Comparison of ENCODE assay signal across 33 cellular contexts in the genomic region with DNA sequence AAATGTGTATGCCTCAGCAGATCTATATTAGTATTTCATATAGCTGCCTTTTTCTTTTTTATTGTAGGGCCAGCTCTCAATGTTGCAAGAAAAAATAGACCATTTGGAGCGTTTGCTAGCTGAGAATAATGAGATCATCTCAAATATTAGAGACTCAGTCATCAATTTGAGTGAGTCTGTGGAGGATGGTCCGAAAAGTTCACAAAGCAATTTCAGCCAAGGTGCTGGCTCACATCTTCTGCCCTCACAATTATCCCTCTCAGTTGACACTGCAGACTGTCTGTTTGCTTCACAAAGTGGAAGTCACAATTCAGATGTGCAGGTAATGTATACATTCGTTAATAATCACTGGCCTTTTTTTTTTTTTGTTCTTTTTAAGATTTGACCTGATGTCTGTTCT. TPM values are rescaled to one million over a fixed set of nuclear protein-coding genes. Genes with fewer than 3 reads are reported as not detected.
DNase-seq lines count a peak whose midpoint lies in the region; ATAC-seq and TF ChIP-seq lines count a peak whose summit lies in the region.
"Had no signal": no experiment of that assay in that cellular context is flagged by ENCODE, and none has a peak within 500 bp of the region (broad histone marks: within the 10 kb centered on the region; RNA-seq: fewer than 3 reads in every experiment).

No MANE protein-coding gene starts in this region.

- H3K27ac Mint-ChIP-seq in activated naive CD8-positive, alpha-beta T cell treated with anti-CD3 and anti-CD28 coated beads, Interleukin-2, amount 10 ng/mL, durations not matched to agents 7 days and 5 days = no peak overlapping the region
- H3K27ac Mint-ChIP-seq in activated naive CD8-positive, alpha-beta T cell treated with anti-CD3 and anti-CD28 coated beads for 36 hours = no peak overlapping the region
- peak overlapping the region; percentile 30 for H3K27ac Mint-ChIP-seq in chondrocyte (ENCODE audit: unreplicated experiment)
- H3K27ac Mint-ChIP-seq in osteocyte (ENCODE audit: unreplicated experiment) = peak overlapping the region; percentile 8
- H3K27ac Mint-ChIP-seq: activated CD4-positive, alpha-beta T cell treated with anti-CD3 and anti-CD28 coated beads, Interleukin-2, amount 10 ng/mL, durations not matched to agents 24 days and 14 days; endodermal cell; WTC11 had no signal

- TF ChIP-seq CTCF in chondrocyte (IDR thresholded peaks at IDR 0.05) (no peak), osteocyte (IDR thresholded peaks at IDR 0.05) (no peak)

- ATAC-seq in activated naive CD8-positive, alpha-beta T cell treated with anti-CD3 and anti-CD28 coated beads, Interleukin-2, amount 10 ng/mL, durations not matched to agents 7 days and 5 days (ENCODE audit: low read depth) = no peak
- ATAC-seq in HG02938 (IDR thresholded peaks at IDR 0.05; ENCODE audit: unreplicated experiment) = no peak
- ATAC-seq in Right ventricle myocardium superior (ENCODE audit: poor library complexity) = no peak
- ATAC-seq: A549; foreskin keratinocyte; GM12878; heart right ventricle; naive thymus-derived CD8-positive, alpha-beta T cell; WTC11 had no signal

- H3K27me3 Mint-ChIP-seq in activated naive CD8-positive, alpha-beta T cell treated with anti-CD3 and anti-CD28 coated beads, Interleukin-2, amount 10 ng/mL, durations not matched to agents 7 days and 5 days = no peaks in the 10 kb centered on the region
- no peaks in the 10 kb centered on the region for H3K27me3 Mint-ChIP-seq in activated naive CD8-positive, alpha-beta T cell treated with anti-CD3 and anti-CD28 coated beads for 36 hours
- H3K27me3 Mint-ChIP-seq in chondrocyte (ENCODE audit: low read depth) (no peaks in the 10 kb centered on the region), osteocyte (ENCODE audit: unreplicated experiment) (no peaks in the 10 kb centered on the region)
- H3K27me3 Mint-ChIP-seq: activated CD4-positive, alpha-beta T cell treated with anti-CD3 and anti-CD28 coated beads, Interleukin-2, amount 10 ng/mL, durations not matched to agents 24 days and 14 days; naive thymus-derived CD8-positive, alpha-beta T cell had no signal

- intact Hi-C loops in Right ventricle myocardium superior (cut with DNase I) = no loop called here

- no peaks in the 10 kb centered on the region for H3K9me3 Mint-ChIP-seq in activated naive CD8-positive, alpha-beta T cell treated with anti-CD3 and anti-CD28 coated beads, Interleukin-2, amount 10 ng/mL, durations not matched to agents 7 days and 5 days
- H3K9me3 Mint-ChIP-seq in activated naive CD8-positive, alpha-beta T cell treated with anti-CD3 and anti-CD28 coated beads for 36 hours = no peaks in the 10 kb centered on the region
- H3K9me3 Mint-ChIP-seq in chondrocyte (ENCODE audit: low read depth) (no peaks in the 10 kb centered on the region), osteocyte (ENCODE audit: unreplicated experiment) (no peaks in the 10 kb centered on the region)
- H3K9me3 Mint-ChIP-seq: activated CD4-positive, alpha-beta T cell treated with anti-CD3 and anti-CD28 coated beads, Interleukin-2, amount 10 ng/mL, durations not matched to agents 24 days and 14 days; endodermal cell; naive thymus-derived CD8-positive, alpha-beta T cell; WTC11 had no signal

- peak overlapping the region; percentile 1 for H3K4me3 Mint-ChIP-seq in activated naive CD8-positive, alpha-beta T cell treated with anti-CD3 and anti-CD28 coated beads, Interleukin-2, amount 10 ng/mL, durations not matched to agents 7 days and 5 days
- no peak overlapping the region for H3K4me3 Mint-ChIP-seq in activated naive CD8-positive, alpha-beta T cell treated with anti-CD3 and anti-CD28 coated beads for 36 hours
- no peak overlapping the region for H3K4me3 Mint-ChIP-seq in chondrocyte (ENCODE audit: unreplicated experiment)
- no peak overlapping the region for H3K4me3 Mint-ChIP-seq in osteocyte (ENCODE audit: unreplicated experiment)
- H3K4me3 Mint-ChIP-seq: activated CD4-positive, alpha-beta T cell treated with anti-CD3 and anti-CD28 coated beads, Interleukin-2, amount 10 ng/mL, durations not matched to agents 24 days and 14 days; endodermal cell; WTC11 had no signal

- POLR2A ChIA-PET in activated naive CD8-positive, alpha-beta T cell treated with anti-CD3 and anti-CD28 coated beads, Interleukin-2, amount 10 ng/mL, durations not matched to agents 7 days and 5 days (lab: Charles Lee) = no interaction called here

- peaks cover 27% of the 10 kb centered on the region for H3K36me3 Mint-ChIP-seq in activated naive CD8-positive, alpha-beta T cell treated with anti-CD3 and anti-CD28 coated beads, Interleukin-2, amount 10 ng/mL, durations not matched to agents 7 days and 5 days
- H3K36me3 Mint-ChIP-seq in activated naive CD8-positive, alpha-beta T cell treated with anti-CD3 and anti-CD28 coated beads for 36 hours = peaks cover 27% of the 10 kb centered on the region
- H3K36me3 Mint-ChIP-seq in chondrocyte (ENCODE audit: low read depth) (peaks cover 13% of the 10 kb centered on the region), osteocyte (ENCODE audit: unreplicated experiment) (peaks cover 39% of the 10 kb centered on the region)

- DNase-seq in activated naive CD8-positive, alpha-beta T cell treated with anti-CD3 and anti-CD28 coated beads, Interleukin-2, amount 10 ng/mL, durations not matched to agents 7 days and 5 days = no peak
- DNase-seq in activated naive CD8-positive, alpha-beta T cell treated with anti-CD3 and anti-CD28 coated beads for 36 hours = no peak
- DNase-seq in chondrocyte (ENCODE audit: low spot score) = no peak
- DNase-seq in osteocyte (ENCODE audit: extremely low spot score, unreplicated experiment) = no peak
- DNase-seq in NCI-H1417 treated with DMSO at 0.1 percent for 48 hours (lab: John Stamatoyannopoulos, UW) = no peak
- DNase-seq in hypothalamus (lab: John Stamatoyannopoulos, UW) = no peak
- DNase-seq in Right ventricle myocardium superior = no peak
- DNase-seq: activated CD4-positive, alpha-beta T cell treated with anti-CD3 and anti-CD28 coated beads, Interleukin-2, amount 10 ng/mL, durations not matched to agents 24 days and 14 days; activated gamma-delta T cell; activated T-cell treated with anti-CD3 and anti-CD28 coated beads, Interleukin-2, amount 50 U/mL, for 1 hour; adrenal gland; BE2C; central memory CD4-positive, alpha-beta T cell; DMS153; endodermal cell; foreskin keratinocyte; heart right ventricle; Kasumi-1; kidney; midbrain; MV-4-11; naive thymus-derived CD8-positive, alpha-beta T cell; NCI-H1436 treated with DMSO at 0.1 percent for 48 hours; NCI-H2081 treated with DMSO at 0.1 percent for 48 hours; NCI-H510A; OCI-M1; sigmoid colon; stimulated activated CD4-positive, alpha-beta T cell treated with anti-CD3 and anti-CD28 coated beads, Interleukin-15, amount 100 ng/mL, for 24 hours; stimulated activated naive CD4-positive, alpha-beta T cell had no signal

- H3K4me1 Mint-ChIP-seq in activated naive CD8-positive, alpha-beta T cell treated with anti-CD3 and anti-CD28 coated beads, Interleukin-2, amount 10 ng/mL, durations not matched to agents 7 days and 5 days = peaks cover 2% of the 10 kb centered on the region
- H3K4me1 Mint-ChIP-seq in activated naive CD8-positive, alpha-beta T cell treated with anti-CD3 and anti-CD28 coated beads for 36 hours = peaks cover 36% of the 10 kb centered on the region
- H3K4me1 Mint-ChIP-seq in chondrocyte (ENCODE audit: low read depth) (peaks cover 18% of the 10 kb centered on the region), osteocyte (ENCODE audit: unreplicated experiment) (peaks cover 17% of the 10 kb centered on the region)

RNA-seq across cellular contexts. Expression of a gene that starts 23.7 kb away (rescaled TPM):
- total RNA-seq in activated naive CD8-positive, alpha-beta T cell treated with anti-CD3 and anti-CD28 coated beads, Interleukin-2, amount 10 ng/mL, durations not matched to agents 7 days and 5 days = 10 to 100 TPM; 38.2 to 46.4 TPM
- 10 to 100 TPM; 28.7 to 28.8 TPM for total RNA-seq in activated naive CD8-positive, alpha-beta T cell treated with anti-CD3 and anti-CD28 coated beads for 36 hours
- total RNA-seq in chondrocyte = 75.0 to 144 TPM (median 75.7 TPM) in 3 replicates
- total RNA-seq in osteocyte = 134 and 139 TPM in 2 replicates
- total RNA-seq in Right ventricle myocardium superior = 7.7 TPM

Comparison
In these comparisons a context has a peak if more than half of its experiments do, and no peak if none do; other contexts are left out.
1. H3K27ac Mint-ChIP-seq: peak in chondrocyte (single experiment) and osteocyte (single experiment); none in activated naive CD8-positive, alpha-beta T cell treated with anti-CD3 and anti-CD28 coated beads, Interleukin-2, amount 10 ng/mL, durations not matched to agents 7 days and 5 days (single experiment) and activated naive CD8-positive, alpha-beta T cell treated with anti-CD3 and anti-CD28 coated beads for 36 hours (single experiment).